Comparison of ENCODE assay signal across 11 cellular contexts in genomic region chr9:81535542-81536241, GRCh38.
DNase-seq lines count a peak whose midpoint lies in the region; ATAC-seq and TF ChIP-seq lines count a peak whose summit lies in the region.
"Had no signal": no experiment of that assay in that cellular context is flagged by ENCODE, and none has a peak within 500 bp of the region (broad histone marks: within the 10 kb centered on the region; RNA-seq: fewer than 3 reads in every experiment).

No MANE protein-coding gene starts in this region.

- H3K9me3 ChIP-seq in right lobe of liver = no peaks in the 10 kb centered on the region
- H3K9me3 ChIP-seq in vagina = no peaks in the 10 kb centered on the region
- H3K9me3 ChIP-seq: MG63 had no signal

- TF ChIP-seq POLR2A in right lobe of liver (IDR thresholded peaks at IDR 0.05) = peak; percentile 31
- TF ChIP-seq POLR2A in vagina (IDR thresholded peaks at IDR 0.05) = no peak

- H3K4me3 ChIP-seq in right lobe of liver = no peak overlapping the region
- H3K4me3 ChIP-seq in vagina = no peak overlapping the region
- H3K4me3 ChIP-seq: MG63 had no signal

- no peaks in the 10 kb centered on the region for H3K36me3 ChIP-seq in right lobe of liver
- no peaks in the 10 kb centered on the region for H3K36me3 ChIP-seq in vagina
- H3K36me3 ChIP-seq: MG63 had no signal

- H3K4me1 ChIP-seq in right lobe of liver (peaks cover 0 to 42% (median 12%) of the 10 kb centered on the region in 4 donors), vagina (no peaks in the 10 kb centered on the region)

- H3K27ac ChIP-seq in right lobe of liver (peak overlapping the region; percentile 46 to 77 (median 60)), vagina (no peak overlapping the region)

- intact Hi-C loops in right lobe of liver (cut with DNase I) = loop anchor here in 1 of 2 donors (10.0 kb wide), 1 partner anchor 49 kb away; no protein-coding TSS in a partner anchor
- intact Hi-C loops in vagina (cut with DNase I) = no loop called here

- ATAC-seq in right lobe of liver = peak; percentile 76 to 88 (median 83)

- DNase-seq in ELR (ENCODE audit: low read depth) (peak; percentile 7), NCI-H460 (ENCODE audit: extremely low read depth, low read depth) (peak; percentile 21), astrocyte of the hippocampus (ENCODE audit: low read depth, low spot score) (peak; percentile 39), right lobe of liver (peak in 1 of 3 donors; percentile 54), hepatic stellate cell (ENCODE audit: low spot score) (no peak), iPS-NIHi7 (ENCODE audit: extremely low spot score) (no peak), vagina (ENCODE audit: extremely low spot score in 2 of 2) (no peak), mesenteric fat pad (ENCODE audit: low spot score) (no peak)
- DNase-seq: amniotic stem cell, MG63, OCI-M1 had no signal

- 35% methylated on average over 8 of the region's 9 CpGs for WGBS in right lobe of liver (ENCODE audit: insufficient coverage, low coverage, low lambda C conversion rate, missing lambda C conversion rate)

- H3K27me3 ChIP-seq in right lobe of liver (no peaks in the 10 kb centered on the region), vagina (no peaks in the 10 kb centered on the region)
- H3K27me3 ChIP-seq: MG63 had no signal

- TF ChIP-seq CTCF in right lobe of liver (IDR thresholded peaks at IDR 0.05) = no peak
- TF ChIP-seq CTCF in vagina (IDR thresholded peaks at IDR 0.05) = no peak

Comparison
In these comparisons a context has a peak if more than half of its experiments do, and no peak if none do; other contexts are left out.
1. DNase-seq: peak in ELR (single experiment), NCI-H460 (single experiment) and astrocyte of the hippocampus (single experiment); none in hepatic stellate cell (single experiment), iPS-NIHi7 (single experiment), vagina (0 of 2) and mesenteric fat pad (single experiment).